In genomic region chr3:72254483-72254882, GRCh38 we compare ENCODE assay signal across 15 cellular contexts.
DNase-seq lines count a peak whose midpoint lies in the region; ATAC-seq, FAIRE-seq and TF ChIP-seq lines count a peak whose summit lies in the region.
"Had no signal": no experiment of that assay in that cellular context is flagged by ENCODE, and none has a peak within 500 bp of the region (broad histone marks: within the 10 kb centered on the region; RNA-seq: fewer than 3 reads in every experiment).

No MANE protein-coding gene starts in this region.

- no peak overlapping the region for H2BK20ac ChIP-seq in IMR-90 (ENCODE audit: low read depth, low read length)

- no peak overlapping the region for H3K23ac ChIP-seq in IMR-90 (ENCODE audit: low read depth, low read length)

- H3K9me1 ChIP-seq in IMR-90 (ENCODE audit: insufficient read depth, low read length) = no peaks in the 10 kb centered on the region

- no peak overlapping the region for H4K8ac ChIP-seq in IMR-90 (ENCODE audit: low read depth in 2 of 2, low read length in 2 of 2)

- no peak overlapping the region for H3K18ac ChIP-seq in IMR-90 (ENCODE audit: low read depth, low read length)

- H3K79me1 ChIP-seq in IMR-90 (ENCODE audit: low read depth in 1 of 2, low read length in 2 of 2) = no peaks in the 10 kb centered on the region

- no peak overlapping the region for H2BK5ac ChIP-seq in IMR-90 (ENCODE audit: low read depth, low read length, poor library complexity, severe bottlenecking)

- ATAC-seq in A549 (no peak), IMR-90 (ENCODE audit: low read depth) (no peak)

- no peak overlapping the region for H3K56ac ChIP-seq in IMR-90 (ENCODE audit: extremely low read depth, insufficient read depth, low read length)

- H3K27ac ChIP-seq in A549 = no peak overlapping the region
- H3K27ac ChIP-seq in IMR-90 (ENCODE audit: insufficient read depth, low read length) = no peak overlapping the region
- H3K27ac ChIP-seq in ectodermal cell (ENCODE audit: insufficient read depth, low read depth, low read length, poor library complexity, severe bottlenecking) = peak overlapping the region; percentile 69
- no peak overlapping the region for H3K27ac ChIP-seq in kidney (ENCODE audit: low read depth in 2 of 2, low read length in 2 of 2)
- H3K27ac ChIP-seq: GM23248 had no signal

- TF ChIP-seq CTCF in A549 (IDR thresholded peaks at IDR 0.05) (no peak), IMR-90 (conservative IDR thresholded peaks at IDR 0.05; ENCODE audit: low read depth, low read length) (no peak), kidney (IDR thresholded peaks at IDR 0.05; ENCODE audit: borderline replicate concordance, extremely low read depth, insufficient read depth) (no peak)

- no peak overlapping the region for H2AK5ac ChIP-seq in IMR-90 (ENCODE audit: low read depth, low read length)

- no peak overlapping the region for H4K91ac ChIP-seq in IMR-90 (ENCODE audit: insufficient read depth, low read depth, low read length)

- H3K4me2 ChIP-seq in A549 (no peak overlapping the region), IMR-90 (ENCODE audit: low read depth, low read length) (no peak overlapping the region)

- H4K20me1 ChIP-seq in IMR-90 (ENCODE audit: insufficient read depth, low read length) = no peaks in the 10 kb centered on the region

- H2AK9ac ChIP-seq in IMR-90 (replicated peaks; ENCODE audit: low read depth, low read length, poor library complexity) = no peak overlapping the region

- no peak for TF ChIP-seq RAD21 in A549 (conservative IDR thresholded peaks at IDR 0.05 in 1 of 2, IDR thresholded peaks at IDR 0.05 in 1 of 2)
- TF ChIP-seq RAD21 in IMR-90 (IDR thresholded peaks at IDR 0.05; ENCODE audit: low read length) = no peak

- H2BK15ac ChIP-seq in IMR-90 (ENCODE audit: low read depth, low read length) = no peak overlapping the region

- dilution Hi-C loops in IMR-90 (cut with HindIII; ENCODE audit: low sequenced_read_pairs, unreplicated experiment) = no loop called here

- WGBS in A549 (ENCODE audit: missing lambda C conversion rate) = 55% methylated on average over 2 of the region's 2 CpGs
- WGBS in IMR-90 (ENCODE audit: extremely low coverage in 2 of 2, insufficient read length in 1 of 2), 2 experiments = no CpG with 5 or more reads among the region's 2 CpGs
- 96 to 100% methylated on average over 1 to 2 of the region's 2 CpGs for WGBS in ectodermal cell, 2 experiments

- intact Hi-C loops in IMR-90 (cut with micrococcal nuclease) (no loop called here), kidney (cut with DNase I) (no loop called here)

- no peak overlapping the region for H2BK120ac ChIP-seq in IMR-90 (ENCODE audit: low read depth, low read length)

- CTCF ChIA-PET in A549 (lab: Yijun Ruan, JAX) (interaction anchor here (0.6 kb wide), 1 partner anchor 349 kb away, joined by 3 read pairs; no protein-coding TSS in a partner anchor), IMR-90 (lab: Yijun Ruan, JAX) (no interaction called here)

- H3K9me3 ChIP-seq in A549 = no peaks in the 10 kb centered on the region
- no peaks in the 10 kb centered on the region for H3K9me3 ChIP-seq in IMR-90 (ENCODE audit: control insufficient read depth, insufficient read depth, low read length)
- no peaks in the 10 kb centered on the region for H3K9me3 ChIP-seq in ectodermal cell (ENCODE audit: control insufficient read depth, low read length)
- H3K9me3 ChIP-seq in kidney (ENCODE audit: control insufficient read depth in 1 of 2, low read length in 2 of 2) = no peaks in the 10 kb centered on the region

- H3K4me1 ChIP-seq in A549 (no peaks in the 10 kb centered on the region), IMR-90 (ENCODE audit: control insufficient read depth, insufficient read depth, low read length) (peaks cover 4% of the 10 kb centered on the region; the same call in 1 of the 2 replicates), ectodermal cell (ENCODE audit: control insufficient read depth, insufficient read depth, low read length) (peaks cover 36% of the 10 kb centered on the region), kidney (ENCODE audit: control insufficient read depth in 1 of 2, insufficient read depth in 1 of 2, low read depth in 1 of 2, low read length in 2 of 2) (peaks cover 9 to 12% of the 10 kb centered on the region in 2 donors)

- H3K27me3 ChIP-seq in IMR-90 (ENCODE audit: control insufficient read depth, insufficient read depth, low read length) (peaks cover 42% of the 10 kb centered on the region), ectodermal cell (ENCODE audit: control insufficient read depth, insufficient read depth, low read length, poor library complexity, severe bottlenecking) (no peaks in the 10 kb centered on the region)

- H3K9ac ChIP-seq in IMR-90 (ENCODE audit: low read depth, low read length) (no peak overlapping the region), kidney (ENCODE audit: low read length in 2 of 2) (no peak overlapping the region)
- H3K9ac ChIP-seq: GM23248 had no signal

- H3K36me3 ChIP-seq in IMR-90 (ENCODE audit: control insufficient read depth, insufficient read depth, low read length) (no peaks in the 10 kb centered on the region), ectodermal cell (ENCODE audit: control insufficient read depth, insufficient read depth, low read length) (no peaks in the 10 kb centered on the region), kidney (ENCODE audit: control insufficient read depth in 1 of 2, insufficient read depth in 2 of 2, low read length in 2 of 2) (no peaks in the 10 kb centered on the region)

- no peak overlapping the region for H2AFZ ChIP-seq in IMR-90 (replicated peaks; ENCODE audit: low read length, poor library complexity)

- H3K14ac ChIP-seq in IMR-90 (replicated peaks; ENCODE audit: low read depth, low read length) = no peak overlapping the region

- POLR2A ChIA-PET in A549 (lab: Yijun Ruan, JAX) (no interaction called here), IMR-90 (lab: Charles Lee; ENCODE audit: unreplicated experiment) (no interaction called here)

- no peak for FAIRE-seq in A549 (lab: Jason Lieb, UNC)
- no peak for FAIRE-seq in kidney (lab: Jason Lieb, UNC)
- FAIRE-seq: GM12891, GM18507, H1 had no signal

- no peak overlapping the region for H3K4ac ChIP-seq in IMR-90 (ENCODE audit: low read depth, low read length)

- TF ChIP-seq EP300 in A549 (IDR thresholded peaks at IDR 0.05) = no peak

- TF ChIP-seq POLR2A in A549 (IDR thresholded peaks at IDR 0.05; ENCODE audit: low read length) = no peak
- TF ChIP-seq POLR2A in IMR-90 (IDR thresholded peaks at IDR 0.05; ENCODE audit: low read depth, low read length) = no peak

- in situ Hi-C loops in IMR-90 (cut with MboI; ENCODE audit: low sequenced_read_pairs) = no loop called here
- in situ Hi-C loops in ACHN (cut with HindIII; ENCODE audit: low pct_ligation_motif_present, low pct_unique_long_range_greater_than_20kb, low sequenced_read_pairs) = no loop called here

- BruUV-seq in IMR-90 (replicated peaks; lab: Mats Ljungman, UMichigan) = no TSS peak

- no peak overlapping the region for H4K5ac ChIP-seq in IMR-90 (ENCODE audit: low read depth, low read length)

- DNase-seq in A549 (ENCODE audit: low read depth in 1 of 2, low spot score in 1 of 2) (no peak), IMR-90 (no peak), GM19240 (ENCODE audit: insufficient read length, low spot score) (no peak), kidney (no peak), ACHN (no peak)
- DNase-seq: C1 segment of cervical spinal cord; Calu3; CD4-positive, alpha-beta memory T cell; GF-D8; HCEC 1CT had no signal

- H3K4me3 ChIP-seq in A549 = no peak overlapping the region
- no peak overlapping the region for H3K4me3 ChIP-seq in IMR-90 (ENCODE audit: insufficient read depth, low read depth, low read length)
- no peak overlapping the region for H3K4me3 ChIP-seq in ectodermal cell (ENCODE audit: insufficient read depth, low read depth, low read length)
- H3K4me3 ChIP-seq in kidney (ENCODE audit: low read length in 2 of 2) = no peak overlapping the region
- H3K4me3 ChIP-seq: GM23248 had no signal

TF ChIP-seq in A549, 52 proteins besides CTCF, POLR2A, EP300 and RAD21:
- TF ChIP-seq CHD2 (IDR thresholded peaks at IDR 0.05; ENCODE audit: low read length, partially characterized antibody) (no peak), MAFK (IDR thresholded peaks at IDR 0.05; ENCODE audit: partially characterized antibody) (peak; percentile 39)

TF ChIP-seq in IMR-90, 13 proteins besides CTCF, POLR2A, EP300 and RAD21:
- TF ChIP-seq MAFK (IDR thresholded peaks at IDR 0.05; ENCODE audit: low read depth, low read length) = peak; percentile 39; the same call in 1 of the 2 replicates
- TF ChIP-seq MXI1 (IDR thresholded peaks at IDR 0.05; ENCODE audit: borderline replicate concordance, low read depth, low read length) = no peak
TF ChIP-seq in IMR-90: peak in this region for 1.
